Comparison of ENCODE assay signal across 11 cellular contexts in the genomic region with DNA sequence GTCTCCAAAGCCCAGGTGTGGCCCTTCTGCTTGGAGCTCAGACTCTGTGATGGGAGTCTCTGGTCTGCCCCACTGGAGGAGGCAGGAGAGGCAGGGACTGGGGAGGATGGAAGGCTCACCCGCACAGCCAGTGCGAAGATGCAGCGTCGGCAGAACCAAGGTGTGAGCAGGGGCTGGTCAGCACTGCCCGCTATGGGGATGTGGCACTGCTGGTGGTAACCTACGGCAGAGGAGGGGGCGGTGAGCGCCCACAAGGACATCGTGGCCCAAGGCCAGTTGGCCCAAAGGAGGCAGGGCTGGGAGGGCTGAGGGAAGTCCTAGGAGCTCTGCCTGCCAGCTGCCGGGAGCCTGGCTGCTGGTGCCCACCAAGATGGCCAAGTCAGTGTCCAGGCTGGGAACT. TPM values are rescaled to one million over a fixed set of nuclear protein-coding genes. Genes with fewer than 3 reads are reported as not detected.
DNase-seq lines count a peak whose midpoint lies in the region; ATAC-seq, FAIRE-seq and TF ChIP-seq lines count a peak whose summit lies in the region.
"Had no signal": no experiment of that assay in that cellular context is flagged by ENCODE, and none has a peak within 500 bp of the region (broad histone marks: within the 10 kb centered on the region; RNA-seq: fewer than 3 reads in every experiment).

No MANE protein-coding gene starts in this region.

- POLR2A ChIA-PET in A549 (lab: Yijun Ruan, JAX): interaction anchor here (2.4 kb wide), 1 partner anchor 76 kb away, joined by 17 read pairs; a partner anchor contains a TSS

- no peaks in the 10 kb centered on the region for H3K9me2 ChIP-seq in Karpas-422 (replicated peaks; ENCODE audit: insufficient read depth, low read length)

- CTCF ChIA-PET in A549 (lab: Yijun Ruan, JAX): interaction anchor here (0.9 to 3.6 kb wide), 16 partner anchors 12 to 186 kb away, joined by 3 to 18 read pairs (median 4); no protein-coding TSS in a partner anchor

- H4K91ac ChIP-seq in neuronal stem cell (ENCODE audit: low read depth, low read length, poor library complexity): no peak overlapping the region

- ATAC-seq in A549 (no peak), GM19035 (IDR thresholded peaks at IDR 0.05; ENCODE audit: unreplicated experiment) (no peak), HG03354 (IDR thresholded peaks at IDR 0.05; ENCODE audit: poor library complexity, severe bottlenecking, unreplicated experiment) (no peak)

- H3K23ac ChIP-seq in neuronal stem cell (ENCODE audit: low read depth, low read length, poor library complexity): peak overlapping the region; percentile 70

- H3K9ac ChIP-seq in Karpas-422 (ENCODE audit: low read length) (peak overlapping the region; percentile 64; the same call in 1 of the 2 replicates), colonic mucosa (ENCODE audit: low read depth in 2 of 2, low read length in 2 of 2) (peak overlapping the region in 1 of 2 donors; percentile 79), neuronal stem cell (ENCODE audit: low read depth, low read length, poor library complexity) (peak overlapping the region; percentile 18)

- H3K36me3 ChIP-seq in Karpas-422 (ENCODE audit: insufficient read depth, low read length) (peaks cover 50% of the 10 kb centered on the region), colonic mucosa (no peaks in the 10 kb centered on the region), neuronal stem cell (replicated peaks in 1 of 2; ENCODE audit: control insufficient read depth in 2 of 2, insufficient read depth in 2 of 2, low read length in 2 of 2) (peaks cover 20 to 95% of the 10 kb centered on the region in 2 donors)

- FAIRE-seq in A549 (lab: Jason Lieb, UNC): no peak
- no peak for FAIRE-seq in urothelium cell line (lab: Jason Lieb, UNC)
- FAIRE-seq: TTC549 had no signal

- no peak overlapping the region for H4K8ac ChIP-seq in neuronal stem cell (ENCODE audit: low read depth, low read length)

- H2AFZ ChIP-seq in Karpas-422 (ENCODE audit: low read length) (no peak overlapping the region), neuronal stem cell (ENCODE audit: low read length) (no peak overlapping the region)

- TF ChIP-seq CTCF in A549 (IDR thresholded peaks at IDR 0.05): no peak
- no peak for TF ChIP-seq CTCF in colonic mucosa (IDR thresholded peaks at IDR 0.05)

- H3K79me2 ChIP-seq in Karpas-422 (ENCODE audit: low read length): no peaks in the 10 kb centered on the region

- H3K27ac ChIP-seq in A549 (peak overlapping the region; percentile 75 to 89; a peak in 4 of 6 replicates), Karpas-422 (ENCODE audit: low read length) (peak overlapping the region; percentile 66), colonic mucosa (peak overlapping the region; percentile 67), neuronal stem cell (replicated peaks; ENCODE audit: low read length) (no peak overlapping the region)

- H3K4me3 ChIP-seq in A549: no peak overlapping the region
- H3K4me3 ChIP-seq in Karpas-422 (ENCODE audit: low read length): peak overlapping the region; percentile 53; the same call in 1 of the 2 replicates
- H3K4me3 ChIP-seq in colonic mucosa: no peak overlapping the region
- no peak overlapping the region for H3K4me3 ChIP-seq in neuronal stem cell (ENCODE audit: low read length in 2 of 2)

- H3K9me3 ChIP-seq in A549 (no peaks in the 10 kb centered on the region), Karpas-422 (ENCODE audit: low read length) (no peaks in the 10 kb centered on the region), colonic mucosa (no peaks in the 10 kb centered on the region), neuronal stem cell (replicated peaks in 1 of 2; ENCODE audit: control insufficient read depth in 2 of 2, insufficient read depth in 1 of 2, low read depth in 1 of 2, low read length in 2 of 2) (no peaks in the 10 kb centered on the region)

- 94% methylated on average over 10 of the region's 10 CpGs for WGBS in A549 (ENCODE audit: missing lambda C conversion rate)
- no CpG with 5 or more reads among the region's 10 CpGs for WGBS in neuronal stem cell (ENCODE audit: extremely low coverage in 2 of 2, insufficient read length in 2 of 2, insufficient replicate concordance in 1 of 2), 2 donors

- no peak overlapping the region for H2BK12ac ChIP-seq in neuronal stem cell (ENCODE audit: low read length)

- no peak for TF ChIP-seq RAD21 in A549 (conservative IDR thresholded peaks at IDR 0.05 in 1 of 2, IDR thresholded peaks at IDR 0.05 in 1 of 2)

- H3K18ac ChIP-seq in neuronal stem cell (ENCODE audit: low read length): peak overlapping the region; percentile 5

- no peak for TF ChIP-seq POLR2A in A549 (IDR thresholded peaks at IDR 0.05; ENCODE audit: low read length)

- H2BK15ac ChIP-seq in neuronal stem cell (ENCODE audit: low read length): peak overlapping the region; percentile 53

- no peak overlapping the region for H2BK5ac ChIP-seq in neuronal stem cell (ENCODE audit: low read length)

- intact Hi-C loops in colonic mucosa (cut with DNase I): loop anchor here (5.0 kb wide), 1 partner anchor 68 kb away; no protein-coding TSS in a partner anchor

- peak overlapping the region; percentile 84 for H3K4ac ChIP-seq in neuronal stem cell (ENCODE audit: low read length)

- no peaks in the 10 kb centered on the region for H4K20me1 ChIP-seq in Karpas-422 (ENCODE audit: insufficient read depth, low read depth, low read length)

- H2AK5ac ChIP-seq in neuronal stem cell (ENCODE audit: low read depth, low read length): peak overlapping the region; percentile 76

- no peak for DNase-seq in A549 (ENCODE audit: low read depth in 1 of 2, low spot score in 1 of 2)
- DNase-seq in Karpas-422: no peak
- no peak for DNase-seq in colonic mucosa
- no peak for DNase-seq in neuronal stem cell (ENCODE audit: low spot score)
- DNase-seq in urothelium cell line (ENCODE audit: low spot score): no peak
- no peak for DNase-seq in ureter (ENCODE audit: low spot score)
- DNase-seq: central memory CD4-positive, alpha-beta T cell; occipital lobe had no signal

- TF ChIP-seq EP300 in A549 (IDR thresholded peaks at IDR 0.05): no peak

- no peaks in the 10 kb centered on the region for H3K27me3 ChIP-seq in Karpas-422 (ENCODE audit: low read length)
- H3K27me3 ChIP-seq in colonic mucosa: no peaks in the 10 kb centered on the region
- H3K27me3 ChIP-seq in neuronal stem cell (ENCODE audit: control insufficient read depth in 3 of 3, insufficient read depth in 3 of 3, low read depth in 1 of 3, low read length in 3 of 3): no peaks in the 10 kb centered on the region

- H3K4me1 ChIP-seq in A549: peaks cover 37% of the 10 kb centered on the region
- H3K4me1 ChIP-seq in Karpas-422 (ENCODE audit: low read length): peaks cover 42% of the 10 kb centered on the region
- H3K4me1 ChIP-seq in colonic mucosa: peaks cover 9% of the 10 kb centered on the region
- H3K4me1 ChIP-seq in neuronal stem cell (ENCODE audit: control insufficient read depth in 2 of 2, insufficient read depth in 1 of 2, low read depth in 1 of 2, low read length in 2 of 2): peaks cover 0 to 8% of the 10 kb centered on the region in 2 donors

- H2BK120ac ChIP-seq in neuronal stem cell (ENCODE audit: low read depth, low read length): no peak overlapping the region

- H3K4me2 ChIP-seq in A549 (peak overlapping the region; percentile 92), Karpas-422 (ENCODE audit: low read depth, low read length, poor library complexity, severe bottlenecking) (peak overlapping the region; percentile 73), neuronal stem cell (ENCODE audit: insufficient read depth, low read length, poor library complexity, severe bottlenecking) (no peak overlapping the region)

- H3K79me1 ChIP-seq in neuronal stem cell (ENCODE audit: low read depth, low read length): peaks cover 1% of the 10 kb centered on the region

- no peak overlapping the region for H3K14ac ChIP-seq in neuronal stem cell (ENCODE audit: low read length)

TF ChIP-seq in A549, 52 proteins besides CTCF, POLR2A, EP300 and RAD21:
- TF ChIP-seq MAFK (IDR thresholded peaks at IDR 0.05; ENCODE audit: partially characterized antibody) (peak; percentile 63), CHD4 (IDR thresholded peaks at IDR 0.05; ENCODE audit: borderline replicate concordance) (no peak), MYC (IDR thresholded peaks at IDR 0.05; ENCODE audit: borderline replicate concordance, low read length) (no peak), RARB (CRISPR knock-in tag; IDR thresholded peaks at IDR 0.05) (no peak)
TF ChIP-seq in A549: peak in this region for 1.

RNA-seq across cellular contexts. Expression of a gene that starts 7.3 kb away (rescaled TPM):
- 50.7 and 64.9 TPM in 2 replicates for polyA plus RNA-seq in A549 (2011; rRNA removed)
- polyA plus RNA-seq in A549 (2012; cell fraction: cytosol; rRNA removed): 185 and 190 TPM in 2 replicates
- 139 and 140 TPM in 2 replicates for polyA plus RNA-seq in A549 (2012; cell fraction: nucleus; rRNA removed)
- 102 to 105 TPM (median 104 TPM) in 3 replicates for polyA plus RNA-seq in A549 (2017; fragmentation: RNase III; extraction: RNeasy Plus Mini Kit Qiagen cat#74134 plus additional on column Dnase treatment)
- 103 and 110 TPM in 2 replicates for polyA minus RNA-seq in A549 (2011; rRNA and poly(A)+ RNA removed)
- total RNA-seq in Karpas-422 (2014; rRNA removed; shearing (Covaris generic); ENCODE audit: low replicate concordance): 34.8 and 76.9 TPM in 2 replicates
- 10 to 100 TPM; 23.8 to 50.3 TPM for total RNA-seq in colonic mucosa
- polyA plus RNA-seq in neuronal stem cell (2013, experiment 1 of 2): 24.6 TPM
- polyA plus RNA-seq in neuronal stem cell (2013, experiment 2 of 2): 23.4 TPM
- total RNA-seq in ureter: 33.3 TPM

RNA-seq across cellular contexts. Expression of a gene that starts 27.0 kb away (rescaled TPM):
- polyA plus RNA-seq in A549 (2011; rRNA removed) (52.3 and 63.7 TPM in 2 replicates), A549 (2017; fragmentation: RNase III; extraction: RNeasy Plus Mini Kit Qiagen cat#74134 plus additional on column Dnase treatment) (34.6 to 42.4 TPM (median 40.0 TPM) in 3 replicates)
- polyA plus RNA-seq in A549 (2012; cell fraction: cytosol; rRNA removed): 19.4 and 22.8 TPM in 2 replicates
- 8.8 and 12.9 TPM in 2 replicates for polyA plus RNA-seq in A549 (2012; cell fraction: nucleus; rRNA removed)
- polyA minus RNA-seq in A549 (2011; rRNA and poly(A)+ RNA removed): 17.1 and 17.5 TPM in 2 replicates
- 14.4 and 26.1 TPM in 2 replicates for total RNA-seq in Karpas-422 (2014; rRNA removed; shearing (Covaris generic); ENCODE audit: low replicate concordance)
- total RNA-seq in colonic mucosa (10 to 100 TPM; 33.2 to 60.2 TPM), ureter (53.4 TPM)
- polyA plus RNA-seq in neuronal stem cell (2013, experiment 1 of 2): 21.7 TPM
- polyA plus RNA-seq in neuronal stem cell (2013, experiment 2 of 2): 21.8 TPM

RNA-seq across cellular contexts. Expression of a gene that starts 56.9 kb away (rescaled TPM):
- polyA plus RNA-seq in A549 (2011; rRNA removed) (3.4 and 4.1 TPM in 2 replicates), A549 (2017; fragmentation: RNase III; extraction: RNeasy Plus Mini Kit Qiagen cat#74134 plus additional on column Dnase treatment) (2.0 to 4.6 TPM (median 2.1 TPM) in 3 replicates)
- 2.1 and 2.6 TPM in 2 replicates for polyA plus RNA-seq in A549 (2012; cell fraction: cytosol; rRNA removed)
- polyA plus RNA-seq in A549 (2012; cell fraction: nucleus; rRNA removed): 8.0 and 8.1 TPM in 2 replicates
- polyA minus RNA-seq in A549 (2011; rRNA and poly(A)+ RNA removed): 3.8 and 5.4 TPM in 2 replicates
- 18.8 and 23.8 TPM in 2 replicates for total RNA-seq in Karpas-422 (2014; rRNA removed; shearing (Covaris generic); ENCODE audit: low replicate concordance)
- total RNA-seq in colonic mucosa (1 to 10 TPM; 1.5 to 3.1 TPM), ureter (10.0 TPM)
- 2.0 TPM for polyA plus RNA-seq in neuronal stem cell (2013, experiment 1 of 2)
- 2.0 TPM for polyA plus RNA-seq in neuronal stem cell (2013, experiment 2 of 2)
